Comparison of ENCODE assay signal across 18 cellular contexts in the genomic region with DNA sequence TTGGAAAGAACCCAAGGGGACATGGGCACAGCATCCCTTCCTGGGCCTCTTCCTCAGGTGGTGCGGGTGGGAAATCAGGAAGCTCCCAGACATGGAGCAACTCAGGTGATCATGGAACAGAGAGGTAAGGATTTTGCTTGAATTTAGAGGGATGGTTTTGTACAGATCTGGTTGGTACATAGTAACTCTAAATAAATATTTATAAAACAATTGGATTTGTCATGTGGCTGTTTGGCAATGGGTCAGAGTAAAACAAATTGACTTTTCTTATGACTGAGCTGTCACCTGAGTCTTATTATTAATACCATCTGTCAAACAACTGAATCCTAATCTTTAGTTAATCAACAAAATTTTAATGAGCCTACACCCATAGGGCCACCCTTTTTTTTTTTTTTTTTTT. TPM values are rescaled to one million over a fixed set of nuclear protein-coding genes. Genes with fewer than 3 reads are reported as not detected.
DNase-seq lines count a peak whose midpoint lies in the region; ATAC-seq and TF ChIP-seq lines count a peak whose summit lies in the region.
"Had no signal": no experiment of that assay in that cellular context is flagged by ENCODE, and none has a peak within 500 bp of the region (broad histone marks: within the 10 kb centered on the region; RNA-seq: fewer than 3 reads in every experiment).

No MANE protein-coding gene starts in this region.

- TF ChIP-seq POLR2A in esophagus squamous epithelium (IDR thresholded peaks at IDR 0.05), result no peak

- H3K27ac ChIP-seq in 22Rv1 (peak overlapping the region; percentile 31; the same call in 1 of the 2 replicates), esophagus squamous epithelium (no peak overlapping the region)
- H3K27ac ChIP-seq: BLaER1 treated with 17β-estradiol and CSF1 and Interleukin-3, amounts not matched to agents 10 nM and 100 nM; HL-60 had no signal

- ATAC-seq in left lobe of liver (peak; percentile 66), GM18511 (IDR thresholded peaks at IDR 0.05; ENCODE audit: unreplicated experiment) (no peak)
- ATAC-seq: CD8-positive, alpha-beta T cell had no signal

- no peaks in the 10 kb centered on the region for H3K36me3 ChIP-seq in esophagus squamous epithelium
- H3K36me3 ChIP-seq: BLaER1 treated with 17β-estradiol and CSF1 and Interleukin-3, amounts not matched to agents 10 nM and 100 nM had no signal

- peaks cover 0 to 5% (median 4%) of the 10 kb centered on the region in 3 donors for H3K4me1 ChIP-seq in esophagus squamous epithelium
- H3K4me1 ChIP-seq: BLaER1 treated with 17β-estradiol and CSF1 and Interleukin-3, amounts not matched to agents 10 nM and 100 nM had no signal

- H3K4me3 ChIP-seq in esophagus squamous epithelium, result no peak overlapping the region
- H3K4me3 ChIP-seq: BLaER1 treated with 17β-estradiol and CSF1 and Interleukin-3, amounts not matched to agents 10 nM and 100 nM had no signal

- peak; percentile 47 for DNase-seq in DMS53 (lab: John Stamatoyannopoulos, UW)
- DNase-seq in DMS53 treated with DMSO at 0.1 percent for 48 hours (lab: John Stamatoyannopoulos, UW; ENCODE audit: unreplicated experiment), result no peak
- peak; percentile 27 for DNase-seq in NCI-H69 (lab: John Stamatoyannopoulos, UW)
- DNase-seq in left lobe of liver (ENCODE audit: low spot score), result no peak
- DNase-seq in esophagus squamous epithelium (lab: John Stamatoyannopoulos, UW), result no peak
- DNase-seq in stimulated activated CD4-positive, alpha-beta T cell treated with anti-CD3 and anti-CD28 coated beads, Interleukin-2, amount 100 ng/mL, for 24 hours, result no peak
- DNase-seq: Calu3; CD8-positive, alpha-beta T cell; DMS79 treated with DMSO at 0.1 percent for 48 hours; GF-D8; H9; KBM-7 had no signal

- TF ChIP-seq CTCF in 22Rv1 (IDR thresholded peaks at IDR 0.05) (no peak), esophagus squamous epithelium (IDR thresholded peaks at IDR 0.05) (no peak)

- H3K9me3 ChIP-seq in esophagus squamous epithelium, result no peaks in the 10 kb centered on the region
- H3K9me3 ChIP-seq: BLaER1 treated with 17β-estradiol and CSF1 and Interleukin-3, amounts not matched to agents 10 nM and 100 nM had no signal

- H3K27me3 ChIP-seq in esophagus squamous epithelium, result no peaks in the 10 kb centered on the region
- H3K27me3 ChIP-seq: BLaER1 treated with 17β-estradiol and CSF1 and Interleukin-3, amounts not matched to agents 10 nM and 100 nM had no signal

- WGBS in esophagus squamous epithelium, 2 donors, result 88 to 93% methylated on average over 1 of the region's 1 CpG

- intact Hi-C loops in esophagus squamous epithelium (cut with DNase I), result no loop called here

RNA-seq across cellular contexts. Expression of a gene that starts 19.4 kb away (rescaled TPM):
- total RNA-seq in left lobe of liver (0.81 TPM), esophagus squamous epithelium (under 1 TPM in 2 of 4 donors, not detected in 2; 0.29 to 0.38 TPM)
- total RNA-seq: A172, HT1080 had no signal

Comparison
In these comparisons a context has a peak if more than half of its experiments do, and no peak if none do; other contexts are left out.
1. DNase-seq: peak in DMS53 (single experiment) and NCI-H69 (single experiment); none in DMS53 treated with DMSO at 0.1 percent for 48 hours (single experiment), left lobe of liver (single experiment), esophagus squamous epithelium (single experiment) and stimulated activated CD4-positive, alpha-beta T cell treated with anti-CD3 and anti-CD28 coated beads, Interleukin-2, amount 100 ng/mL, for 24 hours (0 of 2).